In the genomic region with DNA sequence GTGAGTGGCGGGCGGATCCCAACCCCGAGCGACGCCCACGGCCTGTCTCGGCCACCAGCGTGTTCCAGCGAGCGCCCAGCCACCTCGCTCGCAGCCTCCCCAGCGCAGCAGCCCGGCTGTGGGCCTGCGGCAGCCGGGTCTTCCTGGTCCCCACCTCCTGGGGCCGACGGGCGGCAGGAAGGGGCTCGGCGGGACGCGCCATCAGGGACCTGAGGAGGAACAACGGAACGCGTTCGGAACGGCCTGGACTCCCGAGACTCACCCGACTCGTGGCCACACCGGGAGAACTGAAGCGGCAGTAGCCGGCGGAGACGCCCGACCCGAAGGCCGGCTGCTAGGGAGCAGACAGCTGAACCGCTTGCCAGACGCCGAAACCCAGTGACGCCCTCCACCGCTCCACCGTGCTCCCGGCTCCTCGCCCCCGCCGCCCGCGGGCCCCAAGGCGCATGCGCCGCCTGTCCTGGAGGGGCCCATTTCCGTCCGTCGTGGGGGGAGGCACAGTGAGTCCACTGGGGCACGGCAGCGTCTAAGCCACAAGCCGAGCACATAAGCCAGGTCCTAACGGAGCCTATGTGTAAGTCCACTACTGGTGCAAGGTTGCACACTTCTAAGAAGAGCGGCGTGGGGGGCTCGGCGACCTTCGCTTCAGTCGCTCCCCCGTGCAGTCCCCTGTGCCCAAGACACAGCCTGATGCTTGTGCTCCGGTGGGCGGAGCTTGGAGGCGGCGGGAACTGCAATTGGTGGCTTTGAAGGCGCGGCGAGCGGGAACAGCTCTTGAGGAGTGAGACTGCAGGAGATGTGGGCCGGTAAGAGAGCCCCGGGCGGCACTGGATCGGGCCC, we compare ENCODE assay signal across 1 cellular context.
TF ChIP-seq lines count a peak whose summit lies in the region.

A gene with protein sequence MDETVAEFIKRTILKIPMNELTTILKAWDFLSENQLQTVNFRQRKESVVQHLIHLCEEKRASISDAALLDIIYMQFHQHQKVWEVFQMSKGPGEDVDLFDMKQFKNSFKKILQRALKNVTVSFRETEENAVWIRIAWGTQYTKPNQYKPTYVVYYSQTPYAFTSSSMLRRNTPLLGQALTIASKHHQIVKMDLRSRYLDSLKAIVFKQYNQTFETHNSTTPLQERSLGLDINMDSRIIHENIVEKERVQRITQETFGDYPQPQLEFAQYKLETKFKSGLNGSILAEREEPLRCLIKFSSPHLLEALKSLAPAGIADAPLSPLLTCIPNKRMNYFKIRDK (plus strand): TSS at position 743 of the 840 bp plus-strand sequence. CDS start 4,726 bp downstream, outside the sequence.
Gene CMC2 (minus strand): TSS at position 414 of the 840 bp plus-strand sequence. CDS start 9,491 bp downstream, outside the sequence.

TF ChIP-seq in K562, 482 proteins besides CTCF, POLR2A, EP300 and RAD21 (continued from another document and continues in another):
- TF ChIP-seq, protein P1, sequence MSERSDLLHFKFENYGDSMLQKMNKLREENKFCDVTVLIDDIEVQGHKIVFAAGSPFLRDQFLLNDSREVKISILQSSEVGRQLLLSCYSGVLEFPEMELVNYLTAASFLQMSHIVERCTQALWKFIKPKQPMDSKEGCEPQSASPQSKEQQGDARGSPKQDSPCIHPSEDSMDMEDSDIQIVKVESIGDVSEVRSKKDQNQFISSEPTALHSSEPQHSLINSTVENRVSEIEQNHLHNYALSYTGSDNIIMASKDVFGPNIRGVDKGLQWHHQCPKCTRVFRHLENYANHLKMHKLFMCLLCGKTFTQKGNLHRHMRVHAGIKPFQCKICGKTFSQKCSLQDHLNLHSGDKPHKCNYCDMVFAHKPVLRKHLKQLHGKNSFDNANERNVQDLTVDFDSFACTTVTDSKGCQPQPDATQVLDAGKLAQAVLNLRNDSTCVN (CRISPR knock-in tag; IDR thresholded peaks at IDR 0.05), result peak; percentile 80
- peak; percentile 25 for TF ChIP-seq FIP1L1 (IDR thresholded peaks at IDR 0.05; ENCODE audit: low read depth, low read length, poor library complexity, severe bottlenecking)
- no peak for TF ChIP-seq STAT5B (CRISPR knock-in tag; IDR thresholded peaks at IDR 0.05)
- TF ChIP-seq MTA1 (IDR thresholded peaks at IDR 0.05; ENCODE audit: borderline replicate concordance), result no peak
- no peak for TF ChIP-seq ZNF146 (CRISPR knock-in tag; IDR thresholded peaks at IDR 0.05; ENCODE audit: unreplicated experiment)
- peak; percentile 64 for TF ChIP-seq PHF20 (IDR thresholded peaks at IDR 0.05; ENCODE audit: partially characterized antibody)
- TF ChIP-seq BCOR (IDR thresholded peaks at IDR 0.05), result no peak
- TF ChIP-seq ZBTB11 (CRISPR knock-in tag; IDR thresholded peaks at IDR 0.05), result no peak; a peak in 2 of 6 replicates
- no peak for TF ChIP-seq ZNF174 (CRISPR knock-in tag; IDR thresholded peaks at IDR 0.05)
- TF ChIP-seq HES1 (IDR thresholded peaks at IDR 0.05; ENCODE audit: low read depth), result no peak
- no peak for TF ChIP-seq ZNF354B (CRISPR knock-in tag; IDR thresholded peaks at IDR 0.05)
- peak; percentile 85 for TF ChIP-seq ERF (CRISPR knock-in tag; IDR thresholded peaks at IDR 0.05)
- peak; percentile 97 for TF ChIP-seq KDM5B (IDR thresholded peaks at IDR 0.05; ENCODE audit: insufficient replicate concordance, low read depth, low read length)
- TF ChIP-seq NFXL1 (CRISPR knock-in tag; IDR thresholded peaks at IDR 0.05), result no peak
- TF ChIP-seq SP2 (IDR thresholded peaks at IDR 0.05; ENCODE audit: extremely low read depth, low read depth, low read length, poor library complexity, severe bottlenecking), result no peak
- TF ChIP-seq NCOA1 (IDR thresholded peaks at IDR 0.05; ENCODE audit: low read depth), result no peak
- peak; percentile 64; the same call in 1 of the 2 replicates for TF ChIP-seq HSF4 (CRISPR knock-in tag; IDR thresholded peaks at IDR 0.05; ENCODE audit: borderline replicate concordance)
- peak; percentile 21; the same call in 1 of the 2 replicates for TF ChIP-seq ATF1 (CRISPR knock-in tag; IDR thresholded peaks at IDR 0.05)
- no peak for TF ChIP-seq ATF1 (tag; IDR thresholded peaks at IDR 0.05)
- peak; percentile 40; the same call in 1 of the 2 replicates for TF ChIP-seq FOXK1 (CRISPR knock-in tag; IDR thresholded peaks at IDR 0.05; ENCODE audit: borderline replicate concordance)
- TF ChIP-seq YY1 (IDR thresholded peaks at IDR 0.05; ENCODE audit: borderline replicate concordance in 1 of 3, control insufficient read depth in 1 of 3, extremely low read depth in 1 of 3, insufficient read depth in 3 of 3, insufficient read length in 1 of 3, insufficient replicate concordance in 2 of 3, low read depth in 1 of 3, low read length in 2 of 3), result no peak
- no peak; the same call in 1 of the 2 replicates for TF ChIP-seq BRD4 (IDR thresholded peaks at IDR 0.05)
- no peak; the same call in 1 of the 2 replicates for TF ChIP-seq ZFPM2 (CRISPR knock-in tag; IDR thresholded peaks at IDR 0.05)
- TF ChIP-seq ZBTB43 (CRISPR knock-in tag; IDR thresholded peaks at IDR 0.05), result 0 out of 2 replicates have a peak, but pooled peaks have one; percentile 68
- peak; percentile 90 for TF ChIP-seq TAF9B (IDR thresholded peaks at IDR 0.05; ENCODE audit: partially characterized antibody)
- TF ChIP-seq HMGN3 (IDR thresholded peaks at IDR 0.05; ENCODE audit: borderline replicate concordance, extremely low read depth, insufficient read length, low read depth, low read length), result peak; percentile 86
- no peak for TF ChIP-seq THRA (IDR thresholded peaks at IDR 0.05)
- TF ChIP-seq, protein P2, sequence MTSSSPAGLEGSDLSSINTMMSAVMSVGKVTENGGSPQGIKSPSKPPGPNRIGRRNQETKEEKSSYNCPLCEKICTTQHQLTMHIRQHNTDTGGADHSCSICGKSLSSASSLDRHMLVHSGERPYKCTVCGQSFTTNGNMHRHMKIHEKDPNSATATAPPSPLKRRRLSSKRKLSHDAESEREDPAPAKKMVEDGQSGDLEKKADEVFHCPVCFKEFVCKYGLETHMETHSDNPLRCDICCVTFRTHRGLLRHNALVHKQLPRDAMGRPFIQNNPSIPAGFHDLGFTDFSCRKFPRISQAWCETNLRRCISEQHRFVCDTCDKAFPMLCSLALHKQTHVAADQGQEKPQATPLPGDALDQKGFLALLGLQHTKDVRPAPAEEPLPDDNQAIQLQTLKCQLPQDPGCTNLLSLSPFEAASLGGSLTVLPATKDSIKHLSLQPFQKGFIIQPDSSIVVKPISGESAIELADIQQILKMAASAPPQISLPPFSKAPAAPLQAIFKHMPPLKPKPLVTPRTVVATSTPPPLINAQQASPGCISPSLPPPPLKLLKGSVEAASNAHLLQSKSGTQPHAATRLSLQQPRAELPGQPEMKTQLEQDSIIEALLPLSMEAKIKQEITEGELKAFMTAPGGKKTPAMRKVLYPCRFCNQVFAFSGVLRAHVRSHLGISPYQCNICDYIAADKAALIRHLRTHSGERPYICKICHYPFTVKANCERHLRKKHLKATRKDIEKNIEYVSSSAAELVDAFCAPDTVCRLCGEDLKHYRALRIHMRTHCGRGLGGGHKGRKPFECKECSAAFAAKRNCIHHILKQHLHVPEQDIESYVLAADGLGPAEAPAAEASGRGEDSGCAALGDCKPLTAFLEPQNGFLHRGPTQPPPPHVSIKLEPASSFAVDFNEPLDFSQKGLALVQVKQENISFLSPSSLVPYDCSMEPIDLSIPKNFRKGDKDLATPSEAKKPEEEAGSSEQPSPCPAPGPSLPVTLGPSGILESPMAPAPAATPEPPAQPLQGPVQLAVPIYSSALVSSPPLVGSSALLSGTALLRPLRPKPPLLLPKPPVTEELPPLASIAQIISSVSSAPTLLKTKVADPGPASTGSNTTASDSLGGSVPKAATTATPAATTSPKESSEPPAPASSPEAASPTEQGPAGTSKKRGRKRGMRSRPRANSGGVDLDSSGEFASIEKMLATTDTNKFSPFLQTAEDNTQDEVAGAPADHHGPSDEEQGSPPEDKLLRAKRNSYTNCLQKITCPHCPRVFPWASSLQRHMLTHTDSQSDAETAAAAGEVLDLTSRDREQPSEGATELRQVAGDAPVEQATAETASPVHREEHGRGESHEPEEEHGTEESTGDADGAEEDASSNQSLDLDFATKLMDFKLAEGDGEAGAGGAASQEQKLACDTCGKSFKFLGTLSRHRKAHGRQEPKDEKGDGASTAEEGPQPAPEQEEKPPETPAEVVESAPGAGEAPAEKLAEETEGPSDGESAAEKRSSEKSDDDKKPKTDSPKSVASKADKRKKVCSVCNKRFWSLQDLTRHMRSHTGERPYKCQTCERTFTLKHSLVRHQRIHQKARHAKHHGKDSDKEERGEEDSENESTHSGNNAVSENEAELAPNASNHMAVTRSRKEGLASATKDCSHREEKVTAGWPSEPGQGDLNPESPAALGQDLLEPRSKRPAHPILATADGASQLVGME (CRISPR knock-in tag; IDR thresholded peaks at IDR 0.05), result peak; percentile 9; the same call in 1 of the 2 replicates
- TF ChIP-seq CREM (IDR thresholded peaks at IDR 0.05; ENCODE audit: low read depth), result peak; percentile 64
- TF ChIP-seq FUS (optimal IDR thresholded peaks at IDR 0.05; ENCODE audit: low read depth, low read length), result no peak
- TF ChIP-seq SP1 (CRISPR knock-in tag; IDR thresholded peaks at IDR 0.05), result peak; percentile 99
- TF ChIP-seq CREBBP (IDR thresholded peaks at IDR 0.05; ENCODE audit: low read depth, low read length), result no peak
- TF ChIP-seq MEIS2 (IDR thresholded peaks at IDR 0.05; ENCODE audit: partially characterized antibody), result peak; percentile 76
- TF ChIP-seq LCOR (CRISPR knock-in tag; IDR thresholded peaks at IDR 0.05), result peak; percentile 78
- TF ChIP-seq VEZF1 (CRISPR knock-in tag; IDR thresholded peaks at IDR 0.05), result no peak; the same call in none of the 2 replicates
- no peak for TF ChIP-seq POLR3A (IDR thresholded peaks at IDR 0.05; ENCODE audit: borderline replicate concordance, extremely low read depth, insufficient read depth, insufficient read length)
